20 cellular contexts compared by ENCODE assay signal in genomic region chr16:16064874-16065384, GRCh38.
A peak's percentile ranks its signal among the peaks of the same experiment; 100 is the strongest.
DNase-seq lines count a peak whose midpoint lies in the region; ATAC-seq and TF ChIP-seq lines count a peak whose summit lies in the region.
"Had no signal": no experiment of that assay in that cellular context is flagged by ENCODE, and none has a peak within 500 bp of the region (broad histone marks: within the 10 kb centered on the region; RNA-seq: fewer than 3 reads in every experiment).

No MANE protein-coding gene starts in this region.

- CTCF ChIA-PET in activated CD8-positive, alpha-beta T cell treated with anti-CD3 and anti-CD28 coated beads, Interleukin-2, amount 10 ng/mL, durations not matched to agents 7 days and 5 days (lab: Charles Lee), result no interaction called here
- CTCF ChIA-PET in activated CD8-positive, alpha-beta T cell treated with anti-CD3 and anti-CD28 coated beads for 36 hours (lab: Charles Lee), result no interaction called here
- CTCF ChIA-PET in IMR-90 (lab: Yijun Ruan, JAX), result no interaction called here

- no peak overlapping the region for H2BK15ac ChIP-seq in IMR-90 (ENCODE audit: low read depth, low read length)

- BruUV-seq in IMR-90 (replicated peaks; lab: Mats Ljungman, UMichigan), result no TSS peak

- H2AK5ac ChIP-seq in IMR-90 (ENCODE audit: low read depth, low read length), result no peak overlapping the region

- no peak for TF ChIP-seq EP300 in gastroesophageal sphincter (IDR thresholded peaks at IDR 0.05)

- H3K9me3 ChIP-seq in IMR-90 (ENCODE audit: control insufficient read depth, insufficient read depth, low read length) (no peaks in the 10 kb centered on the region), gastroesophageal sphincter (no peaks in the 10 kb centered on the region), stomach smooth muscle (ENCODE audit: control insufficient read depth in 2 of 2, low read length in 2 of 2) (no peaks in the 10 kb centered on the region)
- H3K9me3 ChIP-seq: Peyer's patch had no signal

- H3K27ac ChIP-seq in IMR-90 (ENCODE audit: insufficient read depth, low read length) (no peak overlapping the region), gastroesophageal sphincter (peak overlapping the region; percentile 86 to 93 (median 91)), stomach smooth muscle (ENCODE audit: low read length) (peak overlapping the region; percentile 89)
- H3K27ac ChIP-seq: Peyer's patch had no signal

- TF ChIP-seq RAD21 in IMR-90 (IDR thresholded peaks at IDR 0.05; ENCODE audit: low read length), result no peak

- H3K23ac ChIP-seq in IMR-90 (ENCODE audit: low read depth, low read length), result no peak overlapping the region

- H2BK120ac ChIP-seq in IMR-90 (ENCODE audit: low read depth, low read length), result no peak overlapping the region

- H3K27me3 ChIP-seq in IMR-90 (ENCODE audit: control insufficient read depth, insufficient read depth, low read length), result no peaks in the 10 kb centered on the region
- H3K27me3 ChIP-seq in gastroesophageal sphincter, result no peaks in the 10 kb centered on the region
- no peaks in the 10 kb centered on the region for H3K27me3 ChIP-seq in stomach smooth muscle (ENCODE audit: control insufficient read depth in 1 of 2, insufficient read depth in 2 of 2, low read length in 2 of 2)
- H3K27me3 ChIP-seq: Peyer's patch had no signal

- peaks cover 16% of the 10 kb centered on the region for H3K9me1 ChIP-seq in IMR-90 (ENCODE audit: insufficient read depth, low read length)

- H3K4me3 ChIP-seq in IMR-90 (ENCODE audit: insufficient read depth, low read depth, low read length), result no peak overlapping the region
- no peak overlapping the region for H3K4me3 ChIP-seq in gastroesophageal sphincter
- H3K4me3 ChIP-seq in stomach smooth muscle (ENCODE audit: low read length in 2 of 2), result no peak overlapping the region
- H3K4me3 ChIP-seq: Peyer's patch had no signal

- no peak for TF ChIP-seq CTCF in activated CD8-positive, alpha-beta T cell treated with anti-CD3 and anti-CD28 coated beads for 36 hours (IDR thresholded peaks at IDR 0.05)
- TF ChIP-seq CTCF in IMR-90 (conservative IDR thresholded peaks at IDR 0.05; ENCODE audit: low read depth, low read length), result no peak
- TF ChIP-seq CTCF in gastroesophageal sphincter (IDR thresholded peaks at IDR 0.05), result no peak
- no peak for TF ChIP-seq CTCF in omental fat pad (IDR thresholded peaks at IDR 0.05)

- no peak overlapping the region for H3K4me2 ChIP-seq in IMR-90 (ENCODE audit: low read depth, low read length)

- H3K9me3 Mint-ChIP-seq in activated CD8-positive, alpha-beta T cell treated with anti-CD3 and anti-CD28 coated beads, Interleukin-2, amount 10 ng/mL, durations not matched to agents 7 days and 5 days (ENCODE audit: insufficient read depth), result no peaks in the 10 kb centered on the region
- no peaks in the 10 kb centered on the region for H3K9me3 Mint-ChIP-seq in activated CD8-positive, alpha-beta T cell treated with anti-CD3 and anti-CD28 coated beads for 36 hours
- H3K9me3 Mint-ChIP-seq: H9 had no signal

- TF ChIP-seq POLR2A in IMR-90 (IDR thresholded peaks at IDR 0.05; ENCODE audit: low read depth, low read length), result no peak
- TF ChIP-seq POLR2A in gastroesophageal sphincter (IDR thresholded peaks at IDR 0.05), result no peak

- dilution Hi-C loops in IMR-90 (cut with HindIII; ENCODE audit: low sequenced_read_pairs, unreplicated experiment), result no loop called here

- H3K56ac ChIP-seq in IMR-90 (ENCODE audit: extremely low read depth, insufficient read depth, low read length), result no peak overlapping the region

- intact Hi-C loops in activated CD8-positive, alpha-beta T cell treated with anti-CD3 and anti-CD28 coated beads for 36 hours (cut with micrococcal nuclease), result no loop called here
- intact Hi-C loops in IMR-90 (cut with micrococcal nuclease), result no loop called here

- no peak overlapping the region for H4K5ac ChIP-seq in IMR-90 (ENCODE audit: low read depth, low read length)

- no peak overlapping the region for H3K9ac ChIP-seq in IMR-90 (ENCODE audit: low read depth, low read length)
- H3K9ac ChIP-seq in stomach smooth muscle (ENCODE audit: low read length in 2 of 2), result no peak overlapping the region

- in situ Hi-C loops in IMR-90 (cut with MboI; ENCODE audit: low sequenced_read_pairs), result no loop called here

- no peak overlapping the region for H2AFZ ChIP-seq in IMR-90 (replicated peaks; ENCODE audit: low read length, poor library complexity)

- H3K79me1 ChIP-seq in IMR-90 (ENCODE audit: low read depth in 1 of 2, low read length in 2 of 2), result peaks cover 49 to 92% of the 10 kb centered on the region in 2 experiments

- H3K4ac ChIP-seq in IMR-90 (ENCODE audit: low read depth, low read length), result no peak overlapping the region

- WGBS in IMR-90 (ENCODE audit: extremely low coverage in 2 of 2, insufficient read length in 1 of 2), 2 experiments, result 100% methylated on average over 1 of the region's 4 CpGs; no CpG with 5 or more reads in 1 of the 2 experiments
- WGBS in gastroesophageal sphincter (ENCODE audit: low coverage in 1 of 2), 2 donors, result 92 to 100% methylated on average over 4 of the region's 4 CpGs

- no peak overlapping the region for H3K14ac ChIP-seq in IMR-90 (replicated peaks; ENCODE audit: low read depth, low read length)

- H3K27me3 Mint-ChIP-seq in activated CD8-positive, alpha-beta T cell treated with anti-CD3 and anti-CD28 coated beads, Interleukin-2, amount 10 ng/mL, durations not matched to agents 7 days and 5 days (ENCODE audit: low read depth), result no peaks in the 10 kb centered on the region
- H3K27me3 Mint-ChIP-seq in activated CD8-positive, alpha-beta T cell treated with anti-CD3 and anti-CD28 coated beads for 36 hours, result no peaks in the 10 kb centered on the region
- H3K27me3 Mint-ChIP-seq: B cell had no signal

- no peak overlapping the region for H2AK9ac ChIP-seq in IMR-90 (replicated peaks; ENCODE audit: low read depth, low read length, poor library complexity)

- no peak overlapping the region for H4K91ac ChIP-seq in IMR-90 (ENCODE audit: insufficient read depth, low read depth, low read length)

- H3K36me3 Mint-ChIP-seq in activated CD8-positive, alpha-beta T cell treated with anti-CD3 and anti-CD28 coated beads, Interleukin-2, amount 10 ng/mL, durations not matched to agents 7 days and 5 days (ENCODE audit: low read depth), result peaks cover 44% of the 10 kb centered on the region
- H3K36me3 Mint-ChIP-seq in activated CD8-positive, alpha-beta T cell treated with anti-CD3 and anti-CD28 coated beads for 36 hours (ENCODE audit: low read depth), result peaks cover 38% of the 10 kb centered on the region

- peaks cover 31% of the 10 kb centered on the region for H3K4me1 Mint-ChIP-seq in activated CD8-positive, alpha-beta T cell treated with anti-CD3 and anti-CD28 coated beads, Interleukin-2, amount 10 ng/mL, durations not matched to agents 7 days and 5 days (ENCODE audit: low read depth)
- peaks cover 19% of the 10 kb centered on the region for H3K4me1 Mint-ChIP-seq in activated CD8-positive, alpha-beta T cell treated with anti-CD3 and anti-CD28 coated beads for 36 hours (ENCODE audit: low read depth)

- no peak for DNase-seq in activated CD8-positive, alpha-beta T cell treated with anti-CD3 and anti-CD28 coated beads, Interleukin-2, amount 10 ng/mL, durations not matched to agents 7 days and 5 days
- no peak for DNase-seq in activated CD8-positive, alpha-beta T cell treated with anti-CD3 and anti-CD28 coated beads for 36 hours
- DNase-seq in IMR-90 (no peak), omental fat pad (ENCODE audit: low spot score) (no peak)
- DNase-seq: EL, GF-D8, H9, KG1, MV-4-11, NCI-H1105 treated with DMSO at 0.1 percent for 48 hours, NCI-H2081, NCI-H2171, NCI-H524 treated with DMSO at 0.1 percent for 48 hours, Peyer's patch had no signal

- no peak overlapping the region for H3K18ac ChIP-seq in IMR-90 (ENCODE audit: low read depth, low read length)

- H3K4me1 ChIP-seq in IMR-90 (ENCODE audit: control insufficient read depth, insufficient read depth, low read length) (peaks cover 7% of the 10 kb centered on the region), gastroesophageal sphincter (peaks cover 3 to 88% (median 9%) of the 10 kb centered on the region in 3 donors), stomach smooth muscle (ENCODE audit: control insufficient read depth, insufficient read depth, low read length) (peaks cover 62% of the 10 kb centered on the region)

- H4K8ac ChIP-seq in IMR-90 (ENCODE audit: low read depth in 2 of 2, low read length in 2 of 2), result no peak overlapping the region

- H4K20me1 ChIP-seq in IMR-90 (ENCODE audit: insufficient read depth, low read length), result peaks cover 39% of the 10 kb centered on the region

- no peak for ATAC-seq in activated CD8-positive, alpha-beta T cell treated with anti-CD3 and anti-CD28 coated beads, Interleukin-2, amount 10 ng/mL, durations not matched to agents 7 days and 5 days
- no peak for ATAC-seq in activated CD8-positive, alpha-beta T cell treated with anti-CD3 and anti-CD28 coated beads for 36 hours
- ATAC-seq in IMR-90 (ENCODE audit: low read depth) (no peak), gastroesophageal sphincter (no peak), GM18870 (IDR thresholded peaks at IDR 0.05; ENCODE audit: unreplicated experiment) (no peak), omental fat pad (ENCODE audit: low FRiP score) (no peak)
- ATAC-seq: SK-N-SH treated with all-trans-retinoic acid at 6 μM for 48 hours had no signal

- POLR2A ChIA-PET in activated CD8-positive, alpha-beta T cell treated with anti-CD3 and anti-CD28 coated beads, Interleukin-2, amount 10 ng/mL, durations not matched to agents 7 days and 5 days (lab: Charles Lee), result no interaction called here
- POLR2A ChIA-PET in activated CD8-positive, alpha-beta T cell treated with anti-CD3 and anti-CD28 coated beads for 36 hours (lab: Charles Lee), result no interaction called here
- POLR2A ChIA-PET in IMR-90 (lab: Charles Lee; ENCODE audit: unreplicated experiment), result no interaction called here

- H3K4me3 Mint-ChIP-seq in activated CD8-positive, alpha-beta T cell treated with anti-CD3 and anti-CD28 coated beads, Interleukin-2, amount 10 ng/mL, durations not matched to agents 7 days and 5 days, result no peak overlapping the region
- H3K4me3 Mint-ChIP-seq in activated CD8-positive, alpha-beta T cell treated with anti-CD3 and anti-CD28 coated beads for 36 hours, result no peak overlapping the region
- H3K4me3 Mint-ChIP-seq: B cell, CD14-positive monocyte, H9 had no signal

- no peak overlapping the region for H2BK20ac ChIP-seq in IMR-90 (ENCODE audit: low read depth, low read length)

- H3K27ac Mint-ChIP-seq in activated CD8-positive, alpha-beta T cell treated with anti-CD3 and anti-CD28 coated beads, Interleukin-2, amount 10 ng/mL, durations not matched to agents 7 days and 5 days, result peak overlapping the region; percentile 60
- H3K27ac Mint-ChIP-seq in activated CD8-positive, alpha-beta T cell treated with anti-CD3 and anti-CD28 coated beads for 36 hours, result no peak overlapping the region
- H3K27ac Mint-ChIP-seq: B cell, CD14-positive monocyte had no signal

- H3K36me3 ChIP-seq in IMR-90 (ENCODE audit: control insufficient read depth, insufficient read depth, low read length), result peaks cover 79% of the 10 kb centered on the region
- H3K36me3 ChIP-seq in gastroesophageal sphincter, result peaks cover 0 to 37% of the 10 kb centered on the region in 2 donors
- H3K36me3 ChIP-seq in stomach smooth muscle (ENCODE audit: control insufficient read depth in 2 of 2, insufficient read depth in 2 of 2, low read length in 2 of 2), result peaks cover 0 to 3% of the 10 kb centered on the region in 2 donors

- H2BK5ac ChIP-seq in IMR-90 (ENCODE audit: low read depth, low read length, poor library complexity, severe bottlenecking), result no peak overlapping the region

TF ChIP-seq in IMR-90, 13 proteins besides CTCF, POLR2A, EP300 and RAD21 (continues in another document):
- TF ChIP-seq BHLHE40 (IDR thresholded peaks at IDR 0.05; ENCODE audit: low read depth, low read length), result no peak
